Comparison of ENCODE assay signal across 28 cellular contexts in genomic region chr3:67737158-67737557, GRCh38.
"Had no signal": no experiment of that assay in that cellular context is flagged by ENCODE, and none has a peak within 500 bp of the region (broad histone marks: within the 10 kb centered on the region; RNA-seq: fewer than 3 reads in every experiment).

No MANE protein-coding gene starts in this region.

- H3K4me2 ChIP-seq: neural progenitor cell had no signal

- H3K4me3 Mint-ChIP-seq: activated CD4-positive, alpha-beta memory T cell treated with anti-CD3 and anti-CD28 coated beads, Interleukin-2, amount 10 ng/mL, durations not matched to agents 7 days and 5 days; activated CD4-positive, alpha-beta T cell treated with anti-CD3 and anti-CD28 coated beads, Interleukin-2, amount 10 ng/mL, durations not matched to agents 24 days and 14 days; activated CD8-positive, alpha-beta memory T cell treated with anti-CD3 and anti-CD28 coated beads, Interleukin-2, amount 10 ng/mL, durations not matched to agents 7 days and 5 days; brain; neural progenitor cell; stimulated activated effector memory CD8-positive, alpha-beta T cell treated with anti-CD3 and anti-CD28 coated beads, Interleukin-12 subunit alpha, Interleukin-12 subunit beta, amount 100 ng/mL, for 72 hours; stimulated activated naive CD8-positive, alpha-beta T cell treated with anti-CD3 and anti-CD28 coated beads, Interleukin-15, Interleukin-2, amounts not matched to agents 100 ng/mL and 50 ng/mL, for 24 hours had no signal

- H3K36me3 Mint-ChIP-seq: brain; neural progenitor cell; stimulated activated effector memory CD8-positive, alpha-beta T cell treated with anti-CD3 and anti-CD28 coated beads, Interleukin-12 subunit alpha, Interleukin-12 subunit beta, amount 100 ng/mL, for 72 hours had no signal

- H3K79me2 ChIP-seq: parathyroid adenoma had no signal

- H3K4me3 ChIP-seq: ascending aorta, cardiac muscle cell, coronary artery, dorsolateral prefrontal cortex, gastrocnemius medialis, neural progenitor cell, psoas muscle, sigmoid colon, SK-N-MC, thoracic aorta had no signal

- H3K27me3 Mint-ChIP-seq: activated CD4-positive, alpha-beta memory T cell treated with anti-CD3 and anti-CD28 coated beads, Interleukin-2, amount 10 ng/mL, durations not matched to agents 7 days and 5 days; activated CD4-positive, alpha-beta T cell treated with anti-CD3 and anti-CD28 coated beads, Interleukin-2, amount 10 ng/mL, durations not matched to agents 24 days and 14 days; activated CD8-positive, alpha-beta memory T cell treated with anti-CD3 and anti-CD28 coated beads, Interleukin-2, amount 10 ng/mL, durations not matched to agents 7 days and 5 days; activated naive CD8-positive, alpha-beta T cell treated with anti-CD3 and anti-CD28 coated beads, Interleukin-2, amount 10 ng/mL, durations not matched to agents 7 days and 5 days; brain; effector memory CD8-positive, alpha-beta T cell; stimulated activated naive CD8-positive, alpha-beta T cell treated with anti-CD3 and anti-CD28 coated beads, Interleukin-15, Interleukin-2, amounts not matched to agents 100 ng/mL and 50 ng/mL, for 24 hours had no signal

- H3K27ac Mint-ChIP-seq: activated CD4-positive, alpha-beta memory T cell treated with anti-CD3 and anti-CD28 coated beads, Interleukin-2, amount 10 ng/mL, durations not matched to agents 7 days and 5 days; activated CD4-positive, alpha-beta T cell treated with anti-CD3 and anti-CD28 coated beads, Interleukin-2, amount 10 ng/mL, durations not matched to agents 24 days and 14 days; activated CD8-positive, alpha-beta memory T cell treated with anti-CD3 and anti-CD28 coated beads, Interleukin-2, amount 10 ng/mL, durations not matched to agents 7 days and 5 days; effector memory CD8-positive, alpha-beta T cell; neural progenitor cell; stimulated activated effector memory CD8-positive, alpha-beta T cell treated with anti-CD3 and anti-CD28 coated beads, Interleukin-12 subunit alpha, Interleukin-12 subunit beta, amount 100 ng/mL, for 72 hours; stimulated activated naive CD8-positive, alpha-beta T cell treated with anti-CD3 and anti-CD28 coated beads, Interleukin-15, Interleukin-2, amounts not matched to agents 100 ng/mL and 50 ng/mL, for 24 hours had no signal

- H2AFZ ChIP-seq: neural progenitor cell, parathyroid adenoma had no signal

- H3K27ac ChIP-seq: ascending aorta, cardiac muscle cell, coronary artery, dorsolateral prefrontal cortex, gastrocnemius medialis, neural progenitor cell, parathyroid adenoma, psoas muscle, sigmoid colon, SK-N-MC, thoracic aorta had no signal

- H3K9ac ChIP-seq: neural progenitor cell, parathyroid adenoma had no signal

- H3K9me3 Mint-ChIP-seq: activated CD4-positive, alpha-beta memory T cell treated with anti-CD3 and anti-CD28 coated beads, Interleukin-2, amount 10 ng/mL, durations not matched to agents 7 days and 5 days; activated CD4-positive, alpha-beta T cell treated with anti-CD3 and anti-CD28 coated beads, Interleukin-2, amount 10 ng/mL, durations not matched to agents 24 days and 14 days; neural progenitor cell; stimulated activated effector memory CD8-positive, alpha-beta T cell treated with anti-CD3 and anti-CD28 coated beads, Interleukin-12 subunit alpha, Interleukin-12 subunit beta, amount 100 ng/mL, for 72 hours had no signal

- H3K4me1 ChIP-seq: ascending aorta, gastrocnemius medialis, neural progenitor cell, parathyroid adenoma, psoas muscle, sigmoid colon had no signal

- DNase-seq: activated CD4-positive, alpha-beta memory T cell treated with anti-CD3 and anti-CD28 coated beads, Interleukin-2, amount 10 ng/mL, durations not matched to agents 7 days and 5 days; activated CD4-positive, CD25-positive, alpha-beta regulatory T cell; activated CD8-positive, alpha-beta memory T cell treated with anti-CD3 and anti-CD28 coated beads, Interleukin-2, amount 10 ng/mL, durations not matched to agents 7 days and 5 days; activated gamma-delta T cell; activated naive CD8-positive, alpha-beta T cell treated with anti-CD3 and anti-CD28 coated beads, Interleukin-2, amount 10 ng/mL, durations not matched to agents 7 days and 5 days; dorsolateral prefrontal cortex; effector memory CD8-positive, alpha-beta T cell; erythroblast; gastrocnemius medialis; glutamatergic neuron; left ventricle myocardium superior; occipital lobe; psoas muscle; sigmoid colon; stimulated activated CD4-positive, alpha-beta T cell treated with anti-CD3 and anti-CD28 coated beads, Interleukin-4, amount 100 ng/mL, for 24 hours; T-helper 1 cell; trophoblast cell had no signal

- ATAC-seq: activated CD8-positive, alpha-beta memory T cell treated with anti-CD3 and anti-CD28 coated beads, Interleukin-2, amount 10 ng/mL, durations not matched to agents 7 days and 5 days; effector memory CD8-positive, alpha-beta T cell; gastrocnemius medialis; left ventricle myocardium superior; psoas muscle; stimulated activated effector memory CD8-positive, alpha-beta T cell treated with anti-CD3 and anti-CD28 coated beads, Interleukin-12 subunit alpha, Interleukin-12 subunit beta, amount 100 ng/mL, for 72 hours had no signal

- H3K4me1 Mint-ChIP-seq: neural progenitor cell; stimulated activated effector memory CD8-positive, alpha-beta T cell treated with anti-CD3 and anti-CD28 coated beads, Interleukin-12 subunit alpha, Interleukin-12 subunit beta, amount 100 ng/mL, for 72 hours had no signal

- H3K27me3 ChIP-seq: ascending aorta, cardiac muscle cell, dorsolateral prefrontal cortex, gastrocnemius medialis, neural progenitor cell, sigmoid colon had no signal

- H3K36me3 ChIP-seq: ascending aorta, cardiac muscle cell, gastrocnemius medialis, neural progenitor cell, sigmoid colon, thoracic aorta had no signal

- H3K9me3 ChIP-seq: gastrocnemius medialis, psoas muscle, sigmoid colon had no signal
